Comparison of ENCODE assay signal across 9 cellular contexts in the genomic region with DNA sequence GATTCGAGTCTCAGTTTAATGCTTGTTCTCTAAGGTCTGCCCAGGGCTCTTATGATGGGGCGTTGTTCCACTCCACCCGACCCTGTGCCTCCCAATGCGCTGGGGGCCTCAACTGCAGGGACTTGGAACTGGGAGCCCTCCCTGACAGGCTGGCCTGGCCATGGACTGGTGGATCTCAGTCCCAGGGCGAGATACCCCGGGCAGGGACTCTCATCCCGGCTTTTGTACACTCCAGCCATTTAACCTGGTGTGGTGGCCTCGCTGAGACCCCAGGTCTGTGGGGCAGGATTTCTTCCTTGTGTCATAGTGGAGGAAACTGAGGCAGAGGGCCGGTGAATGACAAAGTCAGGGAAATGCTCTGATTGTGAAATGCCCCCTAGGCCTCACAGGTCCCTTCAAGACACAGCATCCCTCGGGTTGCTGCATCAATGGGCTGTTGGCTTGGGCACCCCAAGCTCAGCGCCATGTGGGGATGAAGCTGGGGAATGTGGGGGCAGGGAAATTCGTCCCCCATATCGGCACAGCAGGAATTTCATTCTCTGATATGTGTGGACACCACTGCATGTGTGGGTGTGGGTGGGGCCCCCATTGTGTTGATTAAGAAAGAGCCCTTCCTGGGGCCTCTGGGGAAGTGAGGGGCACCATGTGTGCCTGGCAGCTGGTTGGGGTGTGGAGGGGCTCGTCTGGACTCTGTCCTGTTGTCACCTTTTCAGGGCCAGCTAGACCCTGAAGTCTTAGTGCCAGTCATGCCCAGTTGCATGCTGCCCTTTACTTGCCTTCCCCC. TPM values are rescaled to one million over a fixed set of nuclear protein-coding genes. Genes with fewer than 3 reads are reported as not detected.
DNase-seq lines count a peak whose midpoint lies in the region; ATAC-seq and TF ChIP-seq lines count a peak whose summit lies in the region.
"Had no signal": no experiment of that assay in that cellular context is flagged by ENCODE, and none has a peak within 500 bp of the region (broad histone marks: within the 10 kb centered on the region; RNA-seq: fewer than 3 reads in every experiment).

No MANE protein-coding gene starts in this region.

- peaks cover 0 to 6% (median 0%) of the 10 kb centered on the region in 5 donors for H3K27me3 Mint-ChIP-seq in naive thymus-derived CD4-positive, alpha-beta T cell

- peak overlapping the region; percentile 83 for H3K4me3 ChIP-seq in left ventricle myocardium inferior
- H3K4me3 ChIP-seq in ascending aorta = no peak overlapping the region
- no peak overlapping the region for H3K4me3 ChIP-seq in naive thymus-derived CD4-positive, alpha-beta T cell (ENCODE audit: low read length)
- H3K4me3 ChIP-seq in upper lobe of right lung = no peak overlapping the region

- H3K4me3 Mint-ChIP-seq in naive thymus-derived CD4-positive, alpha-beta T cell = peak overlapping the region; percentile 57 to 79 (median 67)

- peaks cover 0 to 7% (median 4%) of the 10 kb centered on the region in 7 donors for H3K4me1 Mint-ChIP-seq in naive thymus-derived CD4-positive, alpha-beta T cell

- CTCF ChIA-PET in naive thymus-derived CD4-positive, alpha-beta T cell (lab: Charles Lee) = interaction anchor here (1.0 to 1.1 kb wide), 2 partner anchors 19 to 20 kb away, joined by 3 to 5 read pairs; a partner anchor contains a TSS

- no peaks in the 10 kb centered on the region for H3K36me3 Mint-ChIP-seq in naive thymus-derived CD4-positive, alpha-beta T cell

- peak overlapping the region in 6 of 9 donors; percentile 21 to 86 (median 54) for H3K27ac Mint-ChIP-seq in naive thymus-derived CD4-positive, alpha-beta T cell

- TF ChIP-seq CTCF in left ventricle myocardium inferior (IDR thresholded peaks at IDR 0.05; ENCODE audit: borderline replicate concordance) (no peak), ascending aorta (IDR thresholded peaks at IDR 0.05) (no peak), upper lobe of right lung (IDR thresholded peaks at IDR 0.05) (no peak)

- H3K9me3 Mint-ChIP-seq in naive thymus-derived CD4-positive, alpha-beta T cell = no peaks in the 10 kb centered on the region

- POLR2A ChIA-PET in naive thymus-derived CD4-positive, alpha-beta T cell (lab: Charles Lee) = interaction anchor here (2.4 kb wide), 1 partner anchor 20 kb away, joined by 10 read pairs; a partner anchor contains a TSS

- intact Hi-C loops in left ventricle myocardium inferior (cut with micrococcal nuclease) (no loop called here), Right ventricle myocardium inferior (cut with DNase I) (no loop called here), ascending aorta (cut with DNase I) (loop anchor here (5.0 to 10.0 kb wide), 4 partner anchors 61 to 606 kb away; a partner anchor contains a TSS), upper lobe of right lung (cut with DNase I) (no loop called here)
- intact Hi-C loops in naive thymus-derived CD4-positive, alpha-beta T cell (cut with micrococcal nuclease) = loop anchor here (2.0 to 10.0 kb wide), 4 partner anchors 61 to 916 kb away; a partner anchor contains a TSS

- DNase-seq in left ventricle myocardium inferior = no peak
- no peak for DNase-seq in Right ventricle myocardium inferior (ENCODE audit: missing footprints)
- DNase-seq in ascending aorta (ENCODE audit: low spot score in 2 of 2) = no peak
- DNase-seq in naive thymus-derived CD4-positive, alpha-beta T cell = no peak
- no peak for DNase-seq in upper lobe of right lung
- DNase-seq in substantia nigra (lab: John Stamatoyannopoulos, UW) = no peak
- DNase-seq: NK-92 treated with Interleukin-12 subunit alpha and Interleukin-12 subunit beta, amount 100 ng/mL, for 24 hours had no signal

- H3K27ac ChIP-seq in left ventricle myocardium inferior (replicated peaks) = no peak overlapping the region
- peak overlapping the region; percentile 79 to 85 for H3K27ac ChIP-seq in ascending aorta
- H3K27ac ChIP-seq in naive thymus-derived CD4-positive, alpha-beta T cell (ENCODE audit: low read depth, low read length) = no peak overlapping the region
- H3K27ac ChIP-seq in upper lobe of right lung = peak overlapping the region; percentile 80
- H3K27ac ChIP-seq in substantia nigra (ENCODE audit: low read depth, low read length, poor library complexity, severe bottlenecking) = no peak overlapping the region

- H3K27me3 ChIP-seq in left ventricle myocardium inferior (ENCODE audit: low read depth) (no peaks in the 10 kb centered on the region), ascending aorta (no peaks in the 10 kb centered on the region), upper lobe of right lung (no peaks in the 10 kb centered on the region)
- H3K27me3 ChIP-seq in naive thymus-derived CD4-positive, alpha-beta T cell (ENCODE audit: control insufficient read depth in 2 of 2, insufficient read depth in 2 of 2, low read length in 2 of 2) = no peaks in the 10 kb centered on the region

- ATAC-seq in Right ventricle myocardium inferior = no peak
- no peak for ATAC-seq in naive thymus-derived CD4-positive, alpha-beta T cell
- ATAC-seq in upper lobe of right lung = no peak
- ATAC-seq in HG03378 (IDR thresholded peaks at IDR 0.05; ENCODE audit: unreplicated experiment) = no peak
- no peak for ATAC-seq in GM18909 (IDR thresholded peaks at IDR 0.05; ENCODE audit: poor library complexity, unreplicated experiment)

- H3K36me3 ChIP-seq in left ventricle myocardium inferior = no peaks in the 10 kb centered on the region
- no peaks in the 10 kb centered on the region for H3K36me3 ChIP-seq in ascending aorta
- H3K36me3 ChIP-seq in naive thymus-derived CD4-positive, alpha-beta T cell (ENCODE audit: control insufficient read depth in 2 of 3, insufficient read depth in 3 of 3, low read length in 3 of 3) = no peaks in the 10 kb centered on the region
- H3K36me3 ChIP-seq in upper lobe of right lung = no peaks in the 10 kb centered on the region

- H3K9me3 ChIP-seq in left ventricle myocardium inferior (replicated peaks) (no peaks in the 10 kb centered on the region), ascending aorta (peaks cover 0 to 8% of the 10 kb centered on the region in 2 donors), upper lobe of right lung (no peaks in the 10 kb centered on the region)
- no peaks in the 10 kb centered on the region for H3K9me3 ChIP-seq in naive thymus-derived CD4-positive, alpha-beta T cell (ENCODE audit: control insufficient read depth in 2 of 3, low read length in 3 of 3)

- H3K4me1 ChIP-seq in left ventricle myocardium inferior (peaks cover 19% of the 10 kb centered on the region), ascending aorta (peaks cover 4 to 8% of the 10 kb centered on the region in 2 donors), upper lobe of right lung (peaks cover 5% of the 10 kb centered on the region)
- peaks cover 3 to 10% of the 10 kb centered on the region in 2 donors for H3K4me1 ChIP-seq in naive thymus-derived CD4-positive, alpha-beta T cell (ENCODE audit: control insufficient read depth in 2 of 2, insufficient read depth in 2 of 2, low read length in 2 of 2)

RNA-seq across cellular contexts. Expression of a gene that starts 19.9 kb away (rescaled TPM):
- total RNA-seq in left ventricle myocardium inferior (2.3 TPM), Right ventricle myocardium inferior (3.0 TPM), ascending aorta (0.75 TPM), upper lobe of right lung (8.6 TPM)
- 1 to 10 TPM; 3.2 to 8.3 (median 7.4) TPM for total RNA-seq in naive thymus-derived CD4-positive, alpha-beta T cell
- polyA plus RNA-seq in naive thymus-derived CD4-positive, alpha-beta T cell = 1 to 10 TPM; 5.0 to 7.1 TPM

Comparison
In these comparisons a context has a peak if more than half of its experiments do, and no peak if none do; other contexts are left out.
1. H3K27ac ChIP-seq: peak in ascending aorta (2 of 2) and upper lobe of right lung (single experiment); none in left ventricle myocardium inferior (single experiment), naive thymus-derived CD4-positive, alpha-beta T cell (single experiment) and substantia nigra (single experiment).
2. intact Hi-C loops: an anchor here in ascending aorta (5.0 to 10.0 kb wide) and naive thymus-derived CD4-positive, alpha-beta T cell (2.0 to 10.0 kb wide); none called in left ventricle myocardium inferior, Right ventricle myocardium inferior and upper lobe of right lung.